3 cellular contexts compared by ENCODE assay signal in the genomic region with DNA sequence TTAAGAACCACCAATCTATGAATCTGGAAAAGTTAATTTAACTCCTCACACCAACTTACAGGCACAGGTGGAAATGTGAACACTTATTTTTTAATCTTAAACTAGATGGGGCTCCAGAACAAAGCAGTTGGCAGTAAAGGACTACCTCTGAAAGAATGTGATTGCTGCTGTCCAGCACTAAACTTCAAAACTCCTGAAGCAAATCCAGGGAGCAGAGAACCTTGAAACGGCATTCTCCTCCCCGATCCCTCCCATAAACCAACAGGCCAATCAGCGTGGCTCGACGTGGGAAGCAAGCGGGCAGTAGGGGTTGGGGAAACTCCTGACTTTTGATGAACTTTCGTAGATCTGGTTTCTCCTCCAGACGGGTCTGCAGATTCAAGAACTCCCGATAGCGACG.
TF ChIP-seq lines count a peak whose summit lies in the region.

No MANE protein-coding gene starts in this region.

TF ChIP-seq in SK-N-SH, 30 proteins besides CTCF, POLR2A, EP300 and RAD21 (continued from another document):
- TF ChIP-seq FOSL2 (IDR thresholded peaks at IDR 0.05; ENCODE audit: borderline replicate concordance, low read depth) (no peak), MXI1 (IDR thresholded peaks at IDR 0.05; ENCODE audit: low read depth, low read length) (no peak)
TF ChIP-seq in SK-N-SH: peak in this region for 1.

TF ChIP-seq in SK-N-SH treated with all-trans-retinoic acid at 6 μM for 48 hours, 23 proteins besides CTCF, POLR2A, EP300 and RAD21 (continued from another document):
- TF ChIP-seq, protein P1, sequence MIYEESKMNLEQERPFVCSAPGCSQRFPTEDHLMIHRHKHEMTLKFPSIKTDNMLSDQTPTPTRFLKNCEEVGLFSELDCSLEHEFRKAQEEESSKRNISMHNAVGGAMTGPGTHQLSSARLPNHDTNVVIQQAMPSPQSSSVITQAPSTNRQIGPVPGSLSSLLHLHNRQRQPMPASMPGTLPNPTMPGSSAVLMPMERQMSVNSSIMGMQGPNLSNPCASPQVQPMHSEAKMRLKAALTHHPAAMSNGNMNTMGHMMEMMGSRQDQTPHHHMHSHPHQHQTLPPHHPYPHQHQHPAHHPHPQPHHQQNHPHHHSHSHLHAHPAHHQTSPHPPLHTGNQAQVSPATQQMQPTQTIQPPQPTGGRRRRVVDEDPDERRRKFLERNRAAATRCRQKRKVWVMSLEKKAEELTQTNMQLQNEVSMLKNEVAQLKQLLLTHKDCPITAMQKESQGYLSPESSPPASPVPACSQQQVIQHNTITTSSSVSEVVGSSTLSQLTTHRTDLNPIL (CRISPR knock-in tag; IDR thresholded peaks at IDR 0.05; ENCODE audit: low read depth): no peak
- TF ChIP-seq OSR1 (CRISPR knock-in tag; IDR thresholded peaks at IDR 0.05) (no peak), ISL1 (CRISPR knock-in tag; IDR thresholded peaks at IDR 0.05) (no peak)

TF ChIP-seq in Ishikawa, 13 proteins besides CTCF, POLR2A, EP300 and RAD21 (continued from another document):
- TF ChIP-seq, protein P2, sequence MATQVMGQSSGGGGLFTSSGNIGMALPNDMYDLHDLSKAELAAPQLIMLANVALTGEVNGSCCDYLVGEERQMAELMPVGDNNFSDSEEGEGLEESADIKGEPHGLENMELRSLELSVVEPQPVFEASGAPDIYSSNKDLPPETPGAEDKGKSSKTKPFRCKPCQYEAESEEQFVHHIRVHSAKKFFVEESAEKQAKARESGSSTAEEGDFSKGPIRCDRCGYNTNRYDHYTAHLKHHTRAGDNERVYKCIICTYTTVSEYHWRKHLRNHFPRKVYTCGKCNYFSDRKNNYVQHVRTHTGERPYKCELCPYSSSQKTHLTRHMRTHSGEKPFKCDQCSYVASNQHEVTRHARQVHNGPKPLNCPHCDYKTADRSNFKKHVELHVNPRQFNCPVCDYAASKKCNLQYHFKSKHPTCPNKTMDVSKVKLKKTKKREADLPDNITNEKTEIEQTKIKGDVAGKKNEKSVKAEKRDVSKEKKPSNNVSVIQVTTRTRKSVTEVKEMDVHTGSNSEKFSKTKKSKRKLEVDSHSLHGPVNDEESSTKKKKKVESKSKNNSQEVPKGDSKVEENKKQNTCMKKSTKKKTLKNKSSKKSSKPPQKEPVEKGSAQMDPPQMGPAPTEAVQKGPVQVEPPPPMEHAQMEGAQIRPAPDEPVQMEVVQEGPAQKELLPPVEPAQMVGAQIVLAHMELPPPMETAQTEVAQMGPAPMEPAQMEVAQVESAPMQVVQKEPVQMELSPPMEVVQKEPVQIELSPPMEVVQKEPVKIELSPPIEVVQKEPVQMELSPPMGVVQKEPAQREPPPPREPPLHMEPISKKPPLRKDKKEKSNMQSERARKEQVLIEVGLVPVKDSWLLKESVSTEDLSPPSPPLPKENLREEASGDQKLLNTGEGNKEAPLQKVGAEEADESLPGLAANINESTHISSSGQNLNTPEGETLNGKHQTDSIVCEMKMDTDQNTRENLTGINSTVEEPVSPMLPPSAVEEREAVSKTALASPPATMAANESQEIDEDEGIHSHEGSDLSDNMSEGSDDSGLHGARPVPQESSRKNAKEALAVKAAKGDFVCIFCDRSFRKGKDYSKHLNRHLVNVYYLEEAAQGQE (IDR thresholded peaks at IDR 0.05; ENCODE audit: low read depth): peak; percentile 57; the same call in 1 of the 2 replicates
